In genomic region chr6:167399051-167399387, GRCh38 we compare ENCODE assay signal across 1 cellular context.
TF ChIP-seq lines count a peak whose summit lies in the region.

No MANE protein-coding gene starts in this region.

TF ChIP-seq in GM23338, 12 proteins besides CTCF, POLR2A, EP300 and RAD21 (continued from another document):
- TF ChIP-seq, protein P1, sequence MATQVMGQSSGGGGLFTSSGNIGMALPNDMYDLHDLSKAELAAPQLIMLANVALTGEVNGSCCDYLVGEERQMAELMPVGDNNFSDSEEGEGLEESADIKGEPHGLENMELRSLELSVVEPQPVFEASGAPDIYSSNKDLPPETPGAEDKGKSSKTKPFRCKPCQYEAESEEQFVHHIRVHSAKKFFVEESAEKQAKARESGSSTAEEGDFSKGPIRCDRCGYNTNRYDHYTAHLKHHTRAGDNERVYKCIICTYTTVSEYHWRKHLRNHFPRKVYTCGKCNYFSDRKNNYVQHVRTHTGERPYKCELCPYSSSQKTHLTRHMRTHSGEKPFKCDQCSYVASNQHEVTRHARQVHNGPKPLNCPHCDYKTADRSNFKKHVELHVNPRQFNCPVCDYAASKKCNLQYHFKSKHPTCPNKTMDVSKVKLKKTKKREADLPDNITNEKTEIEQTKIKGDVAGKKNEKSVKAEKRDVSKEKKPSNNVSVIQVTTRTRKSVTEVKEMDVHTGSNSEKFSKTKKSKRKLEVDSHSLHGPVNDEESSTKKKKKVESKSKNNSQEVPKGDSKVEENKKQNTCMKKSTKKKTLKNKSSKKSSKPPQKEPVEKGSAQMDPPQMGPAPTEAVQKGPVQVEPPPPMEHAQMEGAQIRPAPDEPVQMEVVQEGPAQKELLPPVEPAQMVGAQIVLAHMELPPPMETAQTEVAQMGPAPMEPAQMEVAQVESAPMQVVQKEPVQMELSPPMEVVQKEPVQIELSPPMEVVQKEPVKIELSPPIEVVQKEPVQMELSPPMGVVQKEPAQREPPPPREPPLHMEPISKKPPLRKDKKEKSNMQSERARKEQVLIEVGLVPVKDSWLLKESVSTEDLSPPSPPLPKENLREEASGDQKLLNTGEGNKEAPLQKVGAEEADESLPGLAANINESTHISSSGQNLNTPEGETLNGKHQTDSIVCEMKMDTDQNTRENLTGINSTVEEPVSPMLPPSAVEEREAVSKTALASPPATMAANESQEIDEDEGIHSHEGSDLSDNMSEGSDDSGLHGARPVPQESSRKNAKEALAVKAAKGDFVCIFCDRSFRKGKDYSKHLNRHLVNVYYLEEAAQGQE (IDR thresholded peaks at IDR 0.05; ENCODE audit: unreplicated experiment) = no peak
- no peak for TF ChIP-seq STAT1 (IDR thresholded peaks at IDR 0.05; ENCODE audit: unreplicated experiment)
- TF ChIP-seq EZH2phosphoT487 (IDR thresholded peaks at IDR 0.05; ENCODE audit: unreplicated experiment) = no peak
- TF ChIP-seq CREB1 (CRISPR knock-in tag; IDR thresholded peaks at IDR 0.05; ENCODE audit: low read depth) = no peak
- no peak for TF ChIP-seq NANOG (IDR thresholded peaks at IDR 0.05; ENCODE audit: borderline replicate concordance)
- TF ChIP-seq ZNF114 (CRISPR knock-in tag; IDR thresholded peaks at IDR 0.05) = no peak
